Comparison of ENCODE assay signal across 25 cellular contexts in genomic region chr16:68478526-68479249, GRCh38. TPM values are rescaled to one million over a fixed set of nuclear protein-coding genes. Genes with fewer than 3 reads are reported as not detected.
DNase-seq lines count a peak whose midpoint lies in the region; ATAC-seq and TF ChIP-seq lines count a peak whose summit lies in the region.
"Had no signal": no experiment of that assay in that cellular context is flagged by ENCODE, and none has a peak within 500 bp of the region (broad histone marks: within the 10 kb centered on the region; RNA-seq: fewer than 3 reads in every experiment).

No MANE protein-coding gene starts in this region.

- no peaks in the 10 kb centered on the region for H3K79me1 ChIP-seq in trophoblast cell (ENCODE audit: low read length)

- H3K27me3 ChIP-seq in GM23338 (ENCODE audit: insufficient read depth) (no peaks in the 10 kb centered on the region), trophoblast cell (ENCODE audit: insufficient read depth, low read length) (no peaks in the 10 kb centered on the region)
- H3K27me3 ChIP-seq: dorsolateral prefrontal cortex, neutrophil, testis had no signal

- peak overlapping the region; percentile 14 for H3K18ac ChIP-seq in trophoblast cell (ENCODE audit: low read length)

- intact Hi-C loops in Calu3 (cut with micrococcal nuclease; ENCODE audit: unreplicated experiment) = no loop called here

- H2AFZ ChIP-seq in GM23338 = peak overlapping the region; percentile 72; the same call in 1 of the 2 replicates
- H2AFZ ChIP-seq in trophoblast cell (ENCODE audit: insufficient read depth, low read length, poor library complexity) = no peak overlapping the region

- H3K14ac ChIP-seq in trophoblast cell (ENCODE audit: low read length) = peak overlapping the region; percentile 42

- no peak overlapping the region for H3K4me3 ChIP-seq in GM23338
- no peak overlapping the region for H3K4me3 ChIP-seq in trophoblast cell (ENCODE audit: low read depth, low read length)
- H3K4me3 ChIP-seq: dorsolateral prefrontal cortex, left ventricle myocardium inferior, skin epidermis, testis had no signal

- 0 out of 2 replicates have a peak, but pooled peaks cover 3% of the 10 kb centered on the region for H3K9me2 ChIP-seq in GM23338 (ENCODE audit: insufficient read depth)

- H3K4me1 Mint-ChIP-seq in GM23338 (peaks cover 10% of the 10 kb centered on the region; the same call in 2 of the 3 replicates), Calu3 (ENCODE audit: low read depth, unreplicated experiment) (peaks cover 18% of the 10 kb centered on the region)

- no peaks in the 10 kb centered on the region for H3K27me3 Mint-ChIP-seq in GM23338 (ENCODE audit: insufficient read depth, low read depth, poor library complexity)
- H3K27me3 Mint-ChIP-seq in Calu3 (ENCODE audit: unreplicated experiment) = peaks cover 19% of the 10 kb centered on the region
- H3K27me3 Mint-ChIP-seq: stimulated activated naive B cell treated with anti-CD40 and anti-IgM and Interleukin-4, amounts not matched to agents 10 μg/mL and 1 μg/mL and 100 μg/mL, for 72 hours had no signal

- H3K36me3 Mint-ChIP-seq in GM23338 (ENCODE audit: low read depth) = peaks cover 10% of the 10 kb centered on the region; the same call in 2 of the 3 replicates
- H3K36me3 Mint-ChIP-seq in Calu3 (ENCODE audit: insufficient read depth, unreplicated experiment) = no peaks in the 10 kb centered on the region
- H3K36me3 Mint-ChIP-seq: stimulated activated naive B cell treated with anti-CD40 and anti-IgM and Interleukin-4, amounts not matched to agents 10 μg/mL and 1 μg/mL and 100 μg/mL, for 72 hours had no signal

- no CpG with 5 or more reads among the region's 2 CpGs for WGBS in trophoblast cell (ENCODE audit: extremely low coverage, insufficient coverage, insufficient read length)

- H3K36me3 ChIP-seq in GM23338 (ENCODE audit: insufficient read depth) (no peaks in the 10 kb centered on the region; the same call in 1 of the 2 replicates), trophoblast cell (ENCODE audit: control insufficient read depth in 1 of 2, insufficient read depth in 2 of 2, low read length in 2 of 2) (no peaks in the 10 kb centered on the region)
- H3K36me3 ChIP-seq: left ventricle myocardium inferior, neutrophil had no signal

- no TSS peak for BruUV-seq in Calu3 (replicated peaks; lab: Mats Ljungman, UMichigan)

- peaks cover 11% of the 10 kb centered on the region; the same call in 1 of the 2 replicates for H3K4me1 ChIP-seq in GM23338 (ENCODE audit: insufficient read depth)
- peaks cover 12 to 20% of the 10 kb centered on the region in 2 experiments for H3K4me1 ChIP-seq in trophoblast cell (ENCODE audit: control insufficient read depth in 1 of 2, insufficient read depth in 2 of 2, low read length in 2 of 2)
- H3K4me1 ChIP-seq: testis had no signal

- H3F3A ChIP-seq in GM23338 (replicated peaks; ENCODE audit: low read depth) = no peaks in the 10 kb centered on the region

- ATAC-seq in GM23338 (peak; percentile 78), HG03097 (IDR thresholded peaks at IDR 0.05; ENCODE audit: low FRiP score, unreplicated experiment) (no peak)
- ATAC-seq: activated T-cell treated with anti-CD3 and anti-CD28 coated beads, Interleukin-2, amount 50 U/mL, for 4 hours; stimulated activated naive B cell treated with anti-CD40 and anti-IgM and Interleukin-4, amounts not matched to agents 10 μg/mL and 1 μg/mL and 100 μg/mL, for 72 hours had no signal

- H3K9ac ChIP-seq in trophoblast cell (ENCODE audit: low read length) = no peak overlapping the region

- no peak overlapping the region for H3K23ac ChIP-seq in trophoblast cell (ENCODE audit: low read length)

- TF ChIP-seq CTCF in GM23338 (conservative IDR thresholded peaks at IDR 0.05; ENCODE audit: low read depth in 2 of 2) (peak in 1 of 2 experiments; percentile 20; a peak in 1 of 4 replicates), Calu3 (IDR thresholded peaks at IDR 0.05; ENCODE audit: unreplicated experiment) (no peak)

- no peak overlapping the region for H2AK5ac ChIP-seq in trophoblast cell (ENCODE audit: low read length)

- H4K91ac ChIP-seq in trophoblast cell (ENCODE audit: low read depth, low read length) = peak overlapping the region; percentile 41

- no peak overlapping the region for H3K4ac ChIP-seq in trophoblast cell (ENCODE audit: low read depth, low read length)

- peak; percentile 35 for DNase-seq in GM23338 (ENCODE audit: low spot score)
- peak; percentile 58 for DNase-seq in MV-4-11 (lab: John Stamatoyannopoulos, UW)
- DNase-seq in iPS DF 19.7 (ENCODE audit: low read depth, low spot score) = peak; percentile 20
- peak in 1 of 2 donors; percentile 77 for DNase-seq in trophoblast cell
- no peak for DNase-seq in DMS53 (lab: John Stamatoyannopoulos, UW)
- DNase-seq in Calu3 = no peak
- DNase-seq: activated CD4-positive, alpha-beta T cell treated with anti-CD3 and anti-CD28 coated beads for 1 hour; activated CD8-positive, alpha-beta memory T cell treated with anti-CD3 and anti-CD28 coated beads for 24 hours; activated naive CD4-positive, alpha-beta T cell; activated T-cell treated with anti-CD3 and anti-CD28 coated beads, Interleukin-2, amount 50 U/mL, for 4 hours; amniotic stem cell; caudate nucleus; DND-41; dorsolateral prefrontal cortex; left ventricle myocardium inferior; NCI-H2171; NCI-H524; stimulated activated CD4-positive, alpha-beta T cell treated with anti-CD3 and anti-CD28 coated beads, Interleukin-2, amount 100 ng/mL, for 24 hours; stimulated activated naive B cell treated with anti-CD40 and anti-IgM and Interleukin-4, amounts not matched to agents 10 μg/mL and 1 μg/mL and 100 μg/mL, for 72 hours; T1000; testis had no signal

- no peak overlapping the region for H4K8ac ChIP-seq in trophoblast cell (ENCODE audit: low read depth, low read length)

- no peaks in the 10 kb centered on the region for H3K79me2 ChIP-seq in GM23338 (replicated peaks; ENCODE audit: insufficient read depth)
- no peaks in the 10 kb centered on the region for H3K79me2 ChIP-seq in trophoblast cell (ENCODE audit: control insufficient read depth, insufficient read depth, low read length, poor library complexity)

- H3K4me2 ChIP-seq in GM23338 (peak overlapping the region; percentile 49; the same call in 1 of the 2 replicates), trophoblast cell (ENCODE audit: low read length) (no peak overlapping the region)

- CTCF ChIA-PET in Calu3 (lab: Charles Lee) = no interaction called here

- no peak overlapping the region for H3K27ac Mint-ChIP-seq in GM23338
- no peak overlapping the region for H3K27ac Mint-ChIP-seq in Calu3 (ENCODE audit: unreplicated experiment)
- H3K27ac Mint-ChIP-seq: stimulated activated naive B cell treated with anti-CD40 and anti-IgM and Interleukin-4, amounts not matched to agents 10 μg/mL and 1 μg/mL and 100 μg/mL, for 72 hours had no signal

- peak overlapping the region; percentile 57 for H2BK120ac ChIP-seq in trophoblast cell (ENCODE audit: insufficient read depth, low read length, poor library complexity)

- H4K12ac ChIP-seq in trophoblast cell (ENCODE audit: low read depth, low read length) = no peak overlapping the region

- no peak overlapping the region for H2BK12ac ChIP-seq in trophoblast cell (ENCODE audit: low read length)

- peaks cover 12% of the 10 kb centered on the region for H3K9me3 Mint-ChIP-seq in GM23338
- peaks cover 7% of the 10 kb centered on the region for H3K9me3 Mint-ChIP-seq in Calu3 (ENCODE audit: low read depth, unreplicated experiment)

- H3K9me3 ChIP-seq in trophoblast cell (ENCODE audit: insufficient read depth, low read depth, low read length) = peaks cover 2% of the 10 kb centered on the region
- H3K9me3 ChIP-seq: neutrophil, testis had no signal

- no peaks in the 10 kb centered on the region for H4K20me1 ChIP-seq in GM23338 (replicated peaks; ENCODE audit: insufficient read depth)

- peak overlapping the region; percentile 7; the same call in 1 of the 2 replicates for H3K27ac ChIP-seq in GM23338 (ENCODE audit: low read depth)
- peak overlapping the region; percentile 78 for H3K27ac ChIP-seq in trophoblast cell (ENCODE audit: low read depth, low read length)
- H3K27ac ChIP-seq: left ventricle myocardium inferior, neutrophil, testis had no signal

- peak overlapping the region; percentile 8 for H2BK5ac ChIP-seq in trophoblast cell (ENCODE audit: low read depth, low read length, poor library complexity)

- H3K4me3 Mint-ChIP-seq in GM23338 (no peak overlapping the region), Calu3 (ENCODE audit: low read depth, unreplicated experiment) (no peak overlapping the region)
- H3K4me3 Mint-ChIP-seq: activated T-cell treated with anti-CD3 and anti-CD28 coated beads, Interleukin-2, amount 50 U/mL, for 4 hours; stimulated activated naive B cell treated with anti-CD40 and anti-IgM and Interleukin-4, amounts not matched to agents 10 μg/mL and 1 μg/mL and 100 μg/mL, for 72 hours had no signal

TF ChIP-seq in GM23338, 12 proteins besides CTCF, POLR2A, EP300 and RAD21 (continues in another document):
- no peak for TF ChIP-seq CREB1 (CRISPR knock-in tag; IDR thresholded peaks at IDR 0.05; ENCODE audit: low read depth)
- TF ChIP-seq, protein P1, sequence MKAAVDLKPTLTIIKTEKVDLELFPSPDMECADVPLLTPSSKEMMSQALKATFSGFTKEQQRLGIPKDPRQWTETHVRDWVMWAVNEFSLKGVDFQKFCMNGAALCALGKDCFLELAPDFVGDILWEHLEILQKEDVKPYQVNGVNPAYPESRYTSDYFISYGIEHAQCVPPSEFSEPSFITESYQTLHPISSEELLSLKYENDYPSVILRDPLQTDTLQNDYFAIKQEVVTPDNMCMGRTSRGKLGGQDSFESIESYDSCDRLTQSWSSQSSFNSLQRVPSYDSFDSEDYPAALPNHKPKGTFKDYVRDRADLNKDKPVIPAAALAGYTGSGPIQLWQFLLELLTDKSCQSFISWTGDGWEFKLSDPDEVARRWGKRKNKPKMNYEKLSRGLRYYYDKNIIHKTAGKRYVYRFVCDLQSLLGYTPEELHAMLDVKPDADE (IDR thresholded peaks at IDR 0.05) = no peak
- TF ChIP-seq EZH2 (IDR thresholded peaks at IDR 0.05; ENCODE audit: low read depth, unreplicated experiment) = no peak
- TF ChIP-seq POLR2AphosphoS5 (IDR thresholded peaks at IDR 0.05; ENCODE audit: low read depth) = no peak
- no peak for TF ChIP-seq NANOG (IDR thresholded peaks at IDR 0.05; ENCODE audit: borderline replicate concordance)

RNA-seq across cellular contexts. Expression of gene SMPD3, which starts 30.4 kb away (rescaled TPM):
- total RNA-seq in GM23338 (2014; rRNA removed; shearing (Covaris generic)) = 0.31 and 0.83 TPM in 2 replicates
- polyA plus RNA-seq in GM23338 (2016; fragmentation: Nextera tagmentation; extraction: Ambion mirVana) = 0.57 and 0.68 TPM in 2 replicates
- 3.6 and 3.9 TPM in 2 replicates for polyA plus RNA-seq in trophoblast cell (2013)
- total RNA-seq in Calu3 (2022) = 0.42 and 1.2 TPM in 2 replicates
- total RNA-seq: pulmonary artery endothelial cell had no signal

Comparison
In these comparisons a context has a peak if more than half of its experiments do, and no peak if none do; other contexts are left out.
1. DNase-seq: peak in GM23338 (single experiment), MV-4-11 (single experiment) and iPS DF 19.7 (single experiment); none in DMS53 (single experiment) and Calu3 (single experiment).